In genomic region chr1:201406831-201407406, GRCh38 we compare ENCODE assay signal across 1 cellular context.
TF ChIP-seq lines count a peak whose summit lies in the region.

No MANE protein-coding gene starts in this region.

TF ChIP-seq in K562, 482 proteins besides CTCF, POLR2A, EP300 and RAD21:
- TF ChIP-seq YY1 (IDR thresholded peaks at IDR 0.05; ENCODE audit: borderline replicate concordance in 1 of 3, control insufficient read depth in 1 of 3, extremely low read depth in 1 of 3, insufficient read depth in 3 of 3, insufficient read length in 1 of 3, insufficient replicate concordance in 2 of 3, low read depth in 1 of 3, low read length in 2 of 3): no peak
- 0 out of 2 replicates have a peak, but pooled peaks have one; percentile 4 for TF ChIP-seq NFIC (IDR thresholded peaks at IDR 0.05)
- TF ChIP-seq MAFK (IDR thresholded peaks at IDR 0.05; ENCODE audit: low read length): no peak
- no peak for TF ChIP-seq HMBOX1 (IDR thresholded peaks at IDR 0.05)
TF ChIP-seq in K562: peak in this region for 1.
